In the genomic region with DNA sequence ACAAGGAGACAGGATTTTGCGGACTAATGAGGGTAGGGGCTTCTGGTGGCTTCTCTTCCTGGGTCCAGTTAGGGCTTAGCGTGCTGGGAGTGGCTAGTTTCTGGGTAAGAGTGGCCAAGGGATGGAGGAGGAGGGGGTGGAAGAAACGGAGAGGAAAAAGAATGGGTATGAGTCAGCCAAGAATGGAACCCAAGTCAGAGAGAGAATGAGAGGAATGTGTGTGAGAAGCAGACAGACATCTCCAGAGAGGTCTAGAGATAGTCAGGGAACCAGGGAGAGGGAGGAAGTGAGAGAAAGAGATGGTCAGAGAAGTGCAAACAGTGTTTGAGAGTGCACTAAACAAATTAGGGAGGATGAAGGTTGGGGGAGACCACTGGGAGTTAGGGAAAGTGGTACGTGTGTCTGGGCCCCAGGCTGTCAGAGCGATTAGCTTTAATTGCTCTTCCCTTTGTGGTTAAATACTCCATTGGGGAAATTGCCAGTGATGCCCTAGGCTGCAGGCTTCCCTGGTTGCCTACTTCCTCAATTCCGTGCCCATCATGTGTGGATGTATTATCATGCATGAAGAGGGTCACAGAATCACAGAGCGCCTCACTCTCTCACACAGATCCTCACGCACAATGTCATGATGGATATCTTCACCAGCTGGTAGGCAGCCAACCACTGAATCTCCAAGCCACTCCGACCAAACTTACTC, we compare ENCODE assay signal across 8 cellular contexts. TPM values are rescaled to one million over a fixed set of nuclear protein-coding genes. Genes with fewer than 3 reads are reported as not detected.
DNase-seq lines count a peak whose midpoint lies in the region; ATAC-seq, FAIRE-seq and TF ChIP-seq lines count a peak whose summit lies in the region.

No MANE protein-coding gene starts in this region.

- H2BK20ac ChIP-seq in IMR-90 (ENCODE audit: low read depth, low read length): peak overlapping the region; percentile 66

- TF ChIP-seq POLR2A in IMR-90 (IDR thresholded peaks at IDR 0.05; ENCODE audit: low read depth, low read length): peak; percentile 49; the same call in 1 of the 2 replicates

- dilution Hi-C loops in IMR-90 (cut with HindIII; ENCODE audit: low sequenced_read_pairs, unreplicated experiment): no loop called here

- in situ Hi-C loops in IMR-90 (cut with MboI; ENCODE audit: low sequenced_read_pairs) (no loop called here), GM13976 (cut with MboI; ENCODE audit: low sequenced_read_pairs, unreplicated experiment) (no loop called here)

- H3K14ac ChIP-seq in IMR-90 (replicated peaks; ENCODE audit: low read depth, low read length): peak overlapping the region; percentile 96

- FAIRE-seq in small intestine (lab: Jason Lieb, UNC): no peak

- no peak for TF ChIP-seq CTCF in CD8-positive, alpha-beta T cell (IDR thresholded peaks at IDR 0.05)
- no peak for TF ChIP-seq CTCF in IMR-90 (conservative IDR thresholded peaks at IDR 0.05; ENCODE audit: low read depth, low read length)
- TF ChIP-seq CTCF in glutamatergic neuron (IDR thresholded peaks at IDR 0.05; ENCODE audit: partially characterized antibody, unreplicated experiment): no peak
- no peak for TF ChIP-seq CTCF in GM13976 (IDR thresholded peaks at IDR 0.05; ENCODE audit: borderline replicate concordance, control extremely low read depth, extremely low read depth, insufficient read depth, missing control alignments)

- peaks cover 3% of the 10 kb centered on the region for H3K36me3 ChIP-seq in CD8-positive, alpha-beta T cell (ENCODE audit: insufficient read depth, low read length)
- H3K36me3 ChIP-seq in IMR-90 (ENCODE audit: control insufficient read depth, insufficient read depth, low read length): peaks cover 37% of the 10 kb centered on the region
- H3K36me3 ChIP-seq in small intestine (ENCODE audit: control insufficient read depth in 2 of 2, insufficient read depth in 2 of 2, low read length in 2 of 2): no peaks in the 10 kb centered on the region

- H2BK15ac ChIP-seq in IMR-90 (ENCODE audit: low read depth, low read length): peak overlapping the region; percentile 45; the same call in 2 of the 3 replicates

- peak overlapping the region; percentile 100 for H3K9ac ChIP-seq in IMR-90 (ENCODE audit: low read depth, low read length)

- peak overlapping the region; percentile 94 for H2BK5ac ChIP-seq in IMR-90 (ENCODE audit: low read depth, low read length, poor library complexity, severe bottlenecking)

- peak overlapping the region; percentile 25 for H4K5ac ChIP-seq in IMR-90 (ENCODE audit: low read depth, low read length)

- WGBS in IMR-90 (ENCODE audit: extremely low coverage in 2 of 2, insufficient read length in 1 of 2), 2 experiments: 28% methylated on average over 4 of the region's 9 CpGs; no CpG with 5 or more reads in 1 of the 2 experiments
- WGBS in small intestine, 3 donors: 60 to 76% (median 73%) methylated on average over 9 of the region's 9 CpGs

- H4K91ac ChIP-seq in IMR-90 (ENCODE audit: insufficient read depth, low read depth, low read length): peak overlapping the region; percentile 89

- no peak for DNase-seq in CD8-positive, alpha-beta T cell
- DNase-seq in IMR-90: peak; percentile 90
- no peak for DNase-seq in activated CD4-positive, alpha-beta memory T cell treated with anti-CD3 and anti-CD28 coated beads for 36 hours
- no peak for DNase-seq in glutamatergic neuron
- DNase-seq in skeletal muscle cell (ENCODE audit: low read depth): peak; percentile 62
- no peak for DNase-seq in small intestine
- DNase-seq in GM13976 (ENCODE audit: low spot score): no peak
- DNase-seq in NCI-H526 (lab: John Stamatoyannopoulos, UW): no peak

- no peak for TF ChIP-seq RAD21 in IMR-90 (IDR thresholded peaks at IDR 0.05; ENCODE audit: low read length)

- H2AK9ac ChIP-seq in IMR-90 (replicated peaks; ENCODE audit: low read depth, low read length, poor library complexity): peak overlapping the region; percentile 99

- peak overlapping the region; percentile 80 for H2BK120ac ChIP-seq in IMR-90 (ENCODE audit: low read depth, low read length)

- peaks cover 51% of the 10 kb centered on the region for H3K9me1 ChIP-seq in IMR-90 (ENCODE audit: insufficient read depth, low read length)

- H3K27me3 Mint-ChIP-seq in CD8-positive, alpha-beta T cell (ENCODE audit: low read depth): no peaks in the 10 kb centered on the region
- H3K27me3 Mint-ChIP-seq in activated CD4-positive, alpha-beta memory T cell treated with anti-CD3 and anti-CD28 coated beads for 36 hours: no peaks in the 10 kb centered on the region
- peaks cover 14% of the 10 kb centered on the region for H3K27me3 Mint-ChIP-seq in glutamatergic neuron (ENCODE audit: unreplicated experiment)

- no peaks in the 10 kb centered on the region for H3K9me3 ChIP-seq in CD8-positive, alpha-beta T cell (ENCODE audit: low read length)
- H3K9me3 ChIP-seq in IMR-90 (ENCODE audit: control insufficient read depth, insufficient read depth, low read length): no peaks in the 10 kb centered on the region
- H3K9me3 ChIP-seq in small intestine (ENCODE audit: control insufficient read depth, low read depth): no peaks in the 10 kb centered on the region

- peak overlapping the region; percentile 95 for H3K4ac ChIP-seq in IMR-90 (ENCODE audit: low read depth, low read length)

- peak overlapping the region; percentile 57 for H3K27ac ChIP-seq in CD8-positive, alpha-beta T cell (ENCODE audit: low read depth, low read length)
- H3K27ac ChIP-seq in IMR-90 (ENCODE audit: insufficient read depth, low read length): peak overlapping the region; percentile 88
- peak overlapping the region in 1 of 2 donors; percentile 83 for H3K27ac ChIP-seq in small intestine (ENCODE audit: low read depth in 1 of 2, low read length in 1 of 2)

- CTCF ChIA-PET in CD8-positive, alpha-beta T cell (lab: Charles Lee): interaction anchor here (0.7 to 3.0 kb wide), 6 partner anchors 12 to 173 kb away, joined by 3 to 11 read pairs (median 5); no protein-coding TSS in a partner anchor
- CTCF ChIA-PET in IMR-90 (lab: Yijun Ruan, JAX): interaction anchor here (1.1 to 3.0 kb wide), 3 partner anchors 13 to 45 kb away, joined by 4 to 10 read pairs (median 5); no protein-coding TSS in a partner anchor
- CTCF ChIA-PET in activated CD4-positive, alpha-beta memory T cell treated with anti-CD3 and anti-CD28 coated beads for 36 hours (lab: Charles Lee): interaction anchor here (0.8 to 10.5 kb wide), 5 partner anchors 14 to 121 kb away, joined by 3 to 70 read pairs (median 8); no protein-coding TSS in a partner anchor

- peak overlapping the region; percentile 98 for H3K56ac ChIP-seq in IMR-90 (ENCODE audit: extremely low read depth, insufficient read depth, low read length)

- BruUV-seq in IMR-90 (replicated peaks; lab: Mats Ljungman, UMichigan): no TSS peak

- H2AFZ ChIP-seq in IMR-90 (replicated peaks; ENCODE audit: low read length, poor library complexity): peak overlapping the region; percentile 9

- H2AK5ac ChIP-seq in IMR-90 (ENCODE audit: low read depth, low read length): peak overlapping the region; percentile 96

- ATAC-seq in CD8-positive, alpha-beta T cell: no peak
- peak; percentile 77 for ATAC-seq in IMR-90 (ENCODE audit: low read depth)

- peak overlapping the region; percentile 89 for H3K27ac Mint-ChIP-seq in CD8-positive, alpha-beta T cell
- H3K27ac Mint-ChIP-seq in activated CD4-positive, alpha-beta memory T cell treated with anti-CD3 and anti-CD28 coated beads for 36 hours: peak overlapping the region; percentile 82
- no peak overlapping the region for H3K27ac Mint-ChIP-seq in glutamatergic neuron (ENCODE audit: unreplicated experiment)

- no peaks in the 10 kb centered on the region for H3K9me3 Mint-ChIP-seq in CD8-positive, alpha-beta T cell
- H3K9me3 Mint-ChIP-seq in activated CD4-positive, alpha-beta memory T cell treated with anti-CD3 and anti-CD28 coated beads for 36 hours: no peaks in the 10 kb centered on the region
- peaks cover 7% of the 10 kb centered on the region for H3K9me3 Mint-ChIP-seq in glutamatergic neuron (ENCODE audit: unreplicated experiment)

- H3K36me3 Mint-ChIP-seq in CD8-positive, alpha-beta T cell: peaks cover 19% of the 10 kb centered on the region
- H3K36me3 Mint-ChIP-seq in activated CD4-positive, alpha-beta memory T cell treated with anti-CD3 and anti-CD28 coated beads for 36 hours: peaks cover 14% of the 10 kb centered on the region
- no peaks in the 10 kb centered on the region for H3K36me3 Mint-ChIP-seq in glutamatergic neuron (ENCODE audit: unreplicated experiment)

- peak overlapping the region; percentile 21 to 93 for H4K8ac ChIP-seq in IMR-90 (ENCODE audit: low read depth in 2 of 2, low read length in 2 of 2)

- peaks cover 56% of the 10 kb centered on the region for H4K20me1 ChIP-seq in IMR-90 (ENCODE audit: insufficient read depth, low read length)

- peak overlapping the region; percentile 81 for H3K4me2 ChIP-seq in IMR-90 (ENCODE audit: low read depth, low read length)

- peaks cover 24 to 70% of the 10 kb centered on the region in 2 experiments for H3K79me1 ChIP-seq in IMR-90 (ENCODE audit: low read depth in 1 of 2, low read length in 2 of 2)

- peak overlapping the region; percentile 91 for H3K23ac ChIP-seq in IMR-90 (ENCODE audit: low read depth, low read length)

- H3K4me3 Mint-ChIP-seq in CD8-positive, alpha-beta T cell: peak overlapping the region; percentile 90
- peak overlapping the region; percentile 87 for H3K4me3 Mint-ChIP-seq in activated CD4-positive, alpha-beta memory T cell treated with anti-CD3 and anti-CD28 coated beads for 36 hours
- peak overlapping the region; percentile 71 for H3K4me3 Mint-ChIP-seq in glutamatergic neuron (ENCODE audit: unreplicated experiment)

- intact Hi-C loops in CD8-positive, alpha-beta T cell (cut with DNase I, micrococcal nuclease): loop anchor here (5.0 kb wide), 3 partner anchors 51 to 104 kb away; a partner anchor contains a TSS
- intact Hi-C loops in IMR-90 (cut with micrococcal nuclease): no loop called here
- intact Hi-C loops in activated CD4-positive, alpha-beta memory T cell treated with anti-CD3 and anti-CD28 coated beads for 36 hours (cut with micrococcal nuclease): loop anchor here (2.0 to 5.0 kb wide), 3 partner anchors 56 to 136 kb away; a partner anchor contains a TSS

- peaks cover 19% of the 10 kb centered on the region for H3K4me1 ChIP-seq in CD8-positive, alpha-beta T cell (ENCODE audit: insufficient read depth, low read length)
- peaks cover 44% of the 10 kb centered on the region for H3K4me1 ChIP-seq in IMR-90 (ENCODE audit: control insufficient read depth, insufficient read depth, low read length)
- H3K4me1 ChIP-seq in small intestine (ENCODE audit: control insufficient read depth in 2 of 2, insufficient read depth in 1 of 2, low read depth in 1 of 2, low read length in 1 of 2): no peaks in the 10 kb centered on the region

- H3K4me3 ChIP-seq in CD8-positive, alpha-beta T cell (ENCODE audit: low read depth, low read length): no peak overlapping the region
- H3K4me3 ChIP-seq in IMR-90 (ENCODE audit: insufficient read depth, low read depth, low read length) (peak overlapping the region; percentile 98), skeletal muscle cell (ENCODE audit: low read depth, low read length) (peak overlapping the region; percentile 95), small intestine (ENCODE audit: low read depth in 1 of 2, low read length in 2 of 2) (no peak overlapping the region)

- peaks cover 36% of the 10 kb centered on the region for H3K4me1 Mint-ChIP-seq in CD8-positive, alpha-beta T cell (ENCODE audit: low read depth)
- H3K4me1 Mint-ChIP-seq in activated CD4-positive, alpha-beta memory T cell treated with anti-CD3 and anti-CD28 coated beads for 36 hours (ENCODE audit: low read depth): peaks cover 56% of the 10 kb centered on the region
- H3K4me1 Mint-ChIP-seq in glutamatergic neuron (ENCODE audit: low read depth, unreplicated experiment): peaks cover 39% of the 10 kb centered on the region

- peak overlapping the region; percentile 47 for H3K18ac ChIP-seq in IMR-90 (ENCODE audit: low read depth, low read length)

- H3K27me3 ChIP-seq in CD8-positive, alpha-beta T cell (ENCODE audit: insufficient read depth, low read length): no peaks in the 10 kb centered on the region
- H3K27me3 ChIP-seq in IMR-90 (ENCODE audit: control insufficient read depth, insufficient read depth, low read length) (no peaks in the 10 kb centered on the region), small intestine (ENCODE audit: control insufficient read depth in 2 of 2, insufficient read depth in 2 of 2, low read length in 2 of 2) (no peaks in the 10 kb centered on the region)

- POLR2A ChIA-PET in CD8-positive, alpha-beta T cell (lab: Charles Lee): interaction anchor here (1.0 kb wide), 1 partner anchor 55 kb away, joined by 3 read pairs; a partner anchor contains a TSS
- POLR2A ChIA-PET in IMR-90 (lab: Charles Lee; ENCODE audit: unreplicated experiment): interaction anchor here (1.0 kb wide), 1 partner anchor 13 kb away, joined by 5 read pairs; no protein-coding TSS in a partner anchor
- POLR2A ChIA-PET in activated CD4-positive, alpha-beta memory T cell treated with anti-CD3 and anti-CD28 coated beads for 36 hours (lab: Charles Lee): interaction anchor here (1.1 to 1.4 kb wide), 2 partner anchors 78 to 109 kb away, joined by 3 to 4 read pairs; a partner anchor contains a TSS

RNA-seq across cellular contexts. Expression of a gene that starts 1.4 kb away (rescaled TPM):
- total RNA-seq in CD8-positive, alpha-beta T cell: 10 to 100 TPM in 1 of 2 experiments, 1 to 10 TPM in 1; 9.1 to 10.9 TPM
- total RNA-seq in IMR-90 (2012; rRNA removed) (265 and 296 TPM in 2 replicates), glutamatergic neuron (ENCODE audit: unreplicated experiment) (44.6 TPM)
- polyA plus RNA-seq in IMR-90 (2012; rRNA removed) (710 and 754 TPM in 2 replicates), small intestine (100 to 1,000 TPM in 1 of 3 donors, 10 to 100 TPM in 2; 15.2 to 116 (median 54.3) TPM)
- polyA plus RNA-seq in IMR-90 (2012; cell fraction: cytosol; rRNA removed): 217 and 257 TPM in 2 replicates
- 129 and 289 TPM in 2 replicates for polyA plus RNA-seq in IMR-90 (2012; cell fraction: nucleus; rRNA removed; ENCODE audit: low replicate concordance)
- total RNA-seq in activated CD4-positive, alpha-beta memory T cell treated with anti-CD3 and anti-CD28 coated beads for 36 hours: 10 to 100 TPM; 51.8 to 51.9 TPM

RNA-seq across cellular contexts. Expression of a gene that starts 16.2 kb away (rescaled TPM):
- not detected for total RNA-seq in CD8-positive, alpha-beta T cell
- total RNA-seq in IMR-90 (2012; rRNA removed): 0.18 TPM in 1 of 2 replicates, not detected in the other
- 0.10 and 0.21 TPM in 2 replicates for polyA plus RNA-seq in IMR-90 (2012; rRNA removed)
- 0.09 and 0.14 TPM in 2 replicates for polyA plus RNA-seq in IMR-90 (2012; cell fraction: cytosol; rRNA removed)
- polyA plus RNA-seq in IMR-90 (2012; cell fraction: nucleus; rRNA removed; ENCODE audit: low replicate concordance): 0.07 TPM in 1 of 2 replicates, not detected in the other
- not detected for total RNA-seq in activated CD4-positive, alpha-beta memory T cell treated with anti-CD3 and anti-CD28 coated beads for 36 hours
- not detected for total RNA-seq in glutamatergic neuron (ENCODE audit: unreplicated experiment)
- polyA plus RNA-seq in small intestine: under 1 TPM; 0.45 to 0.66 (median 0.54) TPM

RNA-seq across cellular contexts. Expression of a gene that starts 55.2 kb away (rescaled TPM):
- not detected for total RNA-seq in CD8-positive, alpha-beta T cell
- total RNA-seq in IMR-90 (2012; rRNA removed): not detected in 2 replicates
- polyA plus RNA-seq in IMR-90 (2012; rRNA removed): not detected in 2 replicates
- polyA plus RNA-seq in IMR-90 (2012; cell fraction: cytosol; rRNA removed): not detected in 2 replicates
- polyA plus RNA-seq in IMR-90 (2012; cell fraction: nucleus; rRNA removed; ENCODE audit: low replicate concordance): not detected in 2 replicates
- total RNA-seq in activated CD4-positive, alpha-beta memory T cell treated with anti-CD3 and anti-CD28 coated beads for 36 hours: not detected
- total RNA-seq in glutamatergic neuron (ENCODE audit: unreplicated experiment): not detected
- polyA plus RNA-seq in small intestine: under 1 TPM in 1 of 3 donors, not detected in 2; 0.12 TPM

RNA-seq across cellular contexts. Expression of a gene that starts 55.8 kb away (rescaled TPM):
- total RNA-seq in CD8-positive, alpha-beta T cell: 100 to 1,000 TPM; 152 to 162 TPM
- total RNA-seq in IMR-90 (2012; rRNA removed) (83.3 TPM in 2 replicates), glutamatergic neuron (ENCODE audit: unreplicated experiment) (146 TPM)
- polyA plus RNA-seq in IMR-90 (2012; rRNA removed) (74.9 and 83.8 TPM in 2 replicates), small intestine (10 to 100 TPM; 43.5 to 62.2 (median 56.1) TPM)
- 28.3 and 31.3 TPM in 2 replicates for polyA plus RNA-seq in IMR-90 (2012; cell fraction: cytosol; rRNA removed)
- 277 and 555 TPM in 2 replicates for polyA plus RNA-seq in IMR-90 (2012; cell fraction: nucleus; rRNA removed; ENCODE audit: low replicate concordance)
- total RNA-seq in activated CD4-positive, alpha-beta memory T cell treated with anti-CD3 and anti-CD28 coated beads for 36 hours: 100 to 1,000 TPM; 142 to 150 TPM

Comparison
In these comparisons a context has a peak if more than half of its experiments do, and no peak if none do; other contexts are left out.
1. DNase-seq: peak in IMR-90 (single experiment) and skeletal muscle cell (single experiment); none in CD8-positive, alpha-beta T cell (0 of 7), activated CD4-positive, alpha-beta memory T cell treated with anti-CD3 and anti-CD28 coated beads for 36 hours (single experiment), glutamatergic neuron (single experiment), small intestine (single experiment), GM13976 (single experiment) and NCI-H526 (0 of 2).
2. H3K4me3 ChIP-seq: peak in IMR-90 (single experiment) and skeletal muscle cell (single experiment); none in CD8-positive, alpha-beta T cell (single experiment) and small intestine (0 of 2).
3. Peak in every context shown above with its lines, with median percentiles within 50 percentile points of each other: H3K4me3 Mint-ChIP-seq.